Comparison of ENCODE assay signal across 20 cellular contexts in the genomic region with DNA sequence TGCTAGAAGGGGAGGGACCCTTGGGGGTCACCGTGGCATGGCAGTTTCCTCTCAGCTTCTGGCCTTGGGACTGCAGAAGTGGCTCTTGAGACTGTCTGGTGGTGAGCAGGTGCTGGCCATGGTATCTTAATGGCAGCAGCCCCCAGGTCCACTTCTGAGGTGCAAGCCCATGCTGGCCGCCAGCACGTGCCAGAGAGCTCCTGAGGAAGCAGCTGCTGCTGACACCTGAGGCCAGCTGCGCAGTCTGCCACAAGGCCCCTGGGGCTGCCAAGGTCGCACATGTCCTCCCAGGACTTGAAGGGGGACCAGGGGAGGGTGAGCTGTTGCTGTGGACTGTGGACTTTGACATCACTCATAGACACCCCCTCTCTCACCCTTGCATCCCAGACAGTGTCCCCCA. TPM values are rescaled to one million over a fixed set of nuclear protein-coding genes. Genes with fewer than 3 reads are reported as not detected.
DNase-seq lines count a peak whose midpoint lies in the region; ATAC-seq and TF ChIP-seq lines count a peak whose summit lies in the region.
"Had no signal": no experiment of that assay in that cellular context is flagged by ENCODE, and none has a peak within 500 bp of the region (broad histone marks: within the 10 kb centered on the region; RNA-seq: fewer than 3 reads in every experiment).

No MANE protein-coding gene starts in this region.

- WGBS in esophagus muscularis mucosa, result 29% methylated on average over 1 of the region's 5 CpGs
- WGBS in ovary, 3 donors, result 52 to 61% (median 57%) methylated on average over 3 to 5 of the region's 5 CpGs

- H3K36me3 Mint-ChIP-seq in activated naive CD4-positive, alpha-beta T cell treated with anti-CD3 and anti-CD28 coated beads, Interleukin-2, amount 50 U/mL, for 72 hours, result no peaks in the 10 kb centered on the region
- H3K36me3 Mint-ChIP-seq: activated CD8-positive, alpha-beta memory T cell treated with anti-CD3 and anti-CD28 coated beads, Interleukin-2, amount 10 ng/mL, durations not matched to agents 7 days and 5 days; WTC11 had no signal

- H3K4me3 ChIP-seq in esophagus muscularis mucosa (no peak overlapping the region), vagina (no peak overlapping the region), ovary (no peak overlapping the region)
- H3K4me3 ChIP-seq: body of pancreas, HAP-1, smooth muscle cell had no signal

- H3K9me3 ChIP-seq in esophagus muscularis mucosa, result no peaks in the 10 kb centered on the region
- H3K9me3 ChIP-seq in vagina, result no peaks in the 10 kb centered on the region
- H3K9me3 ChIP-seq in ovary, result no peaks in the 10 kb centered on the region
- H3K9me3 ChIP-seq: body of pancreas, HAP-1, neutrophil had no signal

- peaks cover 83 to 94% (median 90%) of the 10 kb centered on the region in 4 donors for H3K4me1 ChIP-seq in esophagus muscularis mucosa
- H3K4me1 ChIP-seq in vagina, result peaks cover 98% of the 10 kb centered on the region
- H3K4me1 ChIP-seq in ovary (ENCODE audit: insufficient read depth), result peaks cover 41% of the 10 kb centered on the region
- H3K4me1 ChIP-seq: HAP-1 had no signal

- no peak for TF ChIP-seq POLR2A in esophagus muscularis mucosa (IDR thresholded peaks at IDR 0.05; ENCODE audit: low read depth)
- TF ChIP-seq POLR2A in vagina (IDR thresholded peaks at IDR 0.05), result no peak
- TF ChIP-seq POLR2A in ovary (IDR thresholded peaks at IDR 0.05), result no peak

- H3K27ac ChIP-seq in esophagus muscularis mucosa (replicated peaks in 1 of 4), result peak overlapping the region in 3 of 4 donors; percentile 12 to 52 (median 13)
- peak overlapping the region; percentile 42 for H3K27ac ChIP-seq in vagina
- H3K27ac ChIP-seq in ovary, result no peak overlapping the region
- H3K27ac ChIP-seq: body of pancreas, neutrophil had no signal

- peak; percentile 37 for DNase-seq in left ventricle myocardium superior
- DNase-seq in Right ventricle myocardium superior, result no peak
- DNase-seq in NCI-H510A (lab: John Stamatoyannopoulos, UW), result peak; percentile 73
- no peak for DNase-seq in esophagus muscularis mucosa (ENCODE audit: extremely low spot score)
- DNase-seq in vagina (ENCODE audit: extremely low spot score in 2 of 2), result no peak
- DNase-seq in GF-D8 (lab: John Stamatoyannopoulos, UW), result no peak
- no peak for DNase-seq in ovary
- DNase-seq in activated naive CD4-positive, alpha-beta T cell treated with anti-CD3 and anti-CD28 coated beads, Interleukin-2, amount 50 U/mL, for 72 hours (ENCODE audit: low spot score in 2 of 2), result no peak
- DNase-seq: activated CD8-positive, alpha-beta memory T cell treated with anti-CD3 and anti-CD28 coated beads, Interleukin-2, amount 10 ng/mL, durations not matched to agents 7 days and 5 days; activated gamma-delta T cell treated with Interleukin-2 at 50 U/mL for 16 hours; DMS 273 treated with DMSO at 0.1 percent for 48 hours; KBM-7; NCI-H2081 treated with DMSO at 0.1 percent for 48 hours; SW 1271 had no signal

- intact Hi-C loops in left ventricle myocardium superior (cut with micrococcal nuclease) (no loop called here), Right ventricle myocardium superior (cut with DNase I) (no loop called here), esophagus muscularis mucosa (cut with DNase I) (no loop called here), vagina (cut with DNase I) (no loop called here), ovary (cut with DNase I) (no loop called here)

- TF ChIP-seq CTCF in esophagus muscularis mucosa (IDR thresholded peaks at IDR 0.05) (no peak), vagina (IDR thresholded peaks at IDR 0.05) (no peak), ovary (IDR thresholded peaks at IDR 0.05) (no peak)

- H3K9me3 Mint-ChIP-seq in activated naive CD4-positive, alpha-beta T cell treated with anti-CD3 and anti-CD28 coated beads, Interleukin-2, amount 50 U/mL, for 72 hours, result no peaks in the 10 kb centered on the region
- H3K9me3 Mint-ChIP-seq: stimulated activated naive CD8-positive, alpha-beta T cell treated with anti-CD3 and anti-CD28 coated beads, Interleukin-15, Interleukin-2, amounts not matched to agents 100 ng/mL and 50 ng/mL, for 24 hours; WTC11 had no signal

- no peak overlapping the region for H3K27ac Mint-ChIP-seq in activated naive CD4-positive, alpha-beta T cell treated with anti-CD3 and anti-CD28 coated beads, Interleukin-2, amount 50 U/mL, for 72 hours
- H3K27ac Mint-ChIP-seq: activated CD8-positive, alpha-beta memory T cell treated with anti-CD3 and anti-CD28 coated beads, Interleukin-2, amount 10 ng/mL, durations not matched to agents 7 days and 5 days; WTC11 had no signal

- H3K36me3 ChIP-seq in esophagus muscularis mucosa (peaks cover 0 to 3% (median 0%) of the 10 kb centered on the region in 4 donors), vagina (no peaks in the 10 kb centered on the region), ovary (no peaks in the 10 kb centered on the region)
- H3K36me3 ChIP-seq: HAP-1, neutrophil had no signal

- ATAC-seq in left ventricle myocardium superior (no peak), Right ventricle myocardium superior (ENCODE audit: poor library complexity) (no peak)
- no peak for ATAC-seq in activated naive CD4-positive, alpha-beta T cell treated with anti-CD3 and anti-CD28 coated beads, Interleukin-2, amount 50 U/mL, for 72 hours
- ATAC-seq: body of pancreas, WTC11 had no signal

- no peaks in the 10 kb centered on the region for H3K27me3 ChIP-seq in esophagus muscularis mucosa
- H3K27me3 ChIP-seq in vagina, result no peaks in the 10 kb centered on the region
- H3K27me3 ChIP-seq in ovary, result no peaks in the 10 kb centered on the region
- H3K27me3 ChIP-seq: body of pancreas, neutrophil had no signal

- no peak for TF ChIP-seq EP300 in esophagus muscularis mucosa (IDR thresholded peaks at IDR 0.05)
- no peak for TF ChIP-seq EP300 in ovary (IDR thresholded peaks at IDR 0.05)

RNA-seq across cellular contexts. Expression of gene NFIX, which starts 48.0 kb away (rescaled TPM):
- total RNA-seq in left ventricle myocardium superior (171 TPM), Right ventricle myocardium superior (160 TPM), esophagus muscularis mucosa (100 to 1,000 TPM in 1 of 4 donors, 10 to 100 TPM in 3; 56.0 to 154 (median 79.4) TPM), vagina (81.8 TPM), ovary (100 to 1,000 TPM in 5 of 7 donors, 10 to 100 TPM in 2; 30.3 to 256 (median 223) TPM)
- 10 to 100 TPM; 76.9 to 82.2 TPM for polyA plus RNA-seq in ovary
- 1 to 10 TPM; 1.8 to 5.4 TPM for total RNA-seq in activated naive CD4-positive, alpha-beta T cell treated with anti-CD3 and anti-CD28 coated beads, Interleukin-2, amount 50 U/mL, for 72 hours

RNA-seq across cellular contexts. Expression of gene LYL1, which starts 59.4 kb away (rescaled TPM):
- total RNA-seq in left ventricle myocardium superior (8.8 TPM), Right ventricle myocardium superior (7.2 TPM), esophagus muscularis mucosa (10 to 100 TPM; 11.9 to 20.2 (median 17.0) TPM), vagina (11.5 TPM), ovary (1 to 10 TPM; 2.9 to 7.4 (median 6.7) TPM)
- 1 to 10 TPM in 1 of 2 donors, under 1 TPM in 1; 0.90 to 5.0 TPM for polyA plus RNA-seq in ovary
- total RNA-seq in activated naive CD4-positive, alpha-beta T cell treated with anti-CD3 and anti-CD28 coated beads, Interleukin-2, amount 50 U/mL, for 72 hours, result 1 to 10 TPM in 1 of 2 donors, under 1 TPM in 1; 0.71 to 3.2 TPM

Comparison
In these comparisons a context has a peak if more than half of its experiments do, and no peak if none do; other contexts are left out.
1. DNase-seq: peak in left ventricle myocardium superior (single experiment) and NCI-H510A (single experiment); none in Right ventricle myocardium superior (single experiment), esophagus muscularis mucosa (single experiment), vagina (0 of 2), GF-D8 (single experiment), ovary (0 of 5) and activated naive CD4-positive, alpha-beta T cell treated with anti-CD3 and anti-CD28 coated beads, Interleukin-2, amount 50 U/mL, for 72 hours (0 of 2).
2. H3K27ac ChIP-seq: peak in esophagus muscularis mucosa (3 of 4) and vagina (single experiment); none in ovary (0 of 2).
3. RNA of gene NFIX, which starts 48.0 kb away (total RNA-seq): 30.3 to 256 TPM in ovary, 171 TPM in left ventricle myocardium superior (single experiment), 160 TPM in Right ventricle myocardium superior (single experiment), 81.8 TPM in vagina (single experiment) and 56.0 to 154 TPM in esophagus muscularis mucosa; 1.8 to 5.4 TPM in activated naive CD4-positive, alpha-beta T cell treated with anti-CD3 and anti-CD28 coated beads, Interleukin-2, amount 50 U/mL, for 72 hours; every median in the first group is over 4 times any median in the second.